Comparison of ENCODE assay signal across 24 cellular contexts in the genomic region with DNA sequence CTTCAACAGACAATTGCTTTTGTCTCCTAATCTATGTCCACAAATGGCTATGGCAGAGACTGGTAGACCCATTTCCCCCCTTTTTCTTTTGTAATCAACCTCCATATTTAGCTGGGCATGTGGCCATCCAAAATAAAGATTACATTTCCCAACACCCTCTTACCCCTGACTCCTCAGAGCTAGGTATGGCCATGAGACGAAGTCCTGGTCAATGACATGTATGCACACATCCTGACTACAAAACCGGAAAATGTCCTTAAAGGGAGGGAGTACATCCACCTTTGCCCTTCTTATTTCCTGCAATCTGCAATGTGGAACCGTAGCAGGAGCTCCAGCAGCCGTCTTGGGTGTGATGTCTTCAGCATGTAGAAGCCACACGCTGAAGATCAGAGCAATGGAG.
"Had no signal": no experiment of that assay in that cellular context is flagged by ENCODE, and none has a peak within 500 bp of the region (broad histone marks: within the 10 kb centered on the region; RNA-seq: fewer than 3 reads in every experiment).

No MANE protein-coding gene starts in this region.

- H3K79me2 ChIP-seq: parathyroid adenoma had no signal

- DNase-seq: naive thymus-derived CD8-positive, alpha-beta T cell; nephron progenitor cell; occipital lobe; ovary; posterior cingulate gyrus; psoas muscle; right cardiac atrium; right lobe of liver; sigmoid colon; small intestine; stimulated activated CD4-positive, alpha-beta T cell treated with anti-CD3 and anti-CD28 coated beads, Interleukin-15, amount 100 ng/mL, for 24 hours; stimulated activated CD4-positive, alpha-beta T cell treated with anti-CD3 and anti-CD28 coated beads, Interleukin-2, amount 100 ng/mL, for 24 hours; stimulated activated CD4-positive, alpha-beta T cell treated with anti-CD3 and anti-CD28 coated beads, Interleukin-2, amount 100 ng/mL, for 48 hours; stimulated activated CD4-positive, alpha-beta T cell treated with anti-CD3 and anti-CD28 coated beads, Interleukin-4, amount 100 ng/mL, for 24 hours; stimulated activated naive B cell treated with anti-CD40 and anti-IgM and Interleukin-4, amounts not matched to agents 10 μg/mL and 1 μg/mL and 100 μg/mL, for 72 hours; stimulated activated naive CD4-positive, alpha-beta T cell treated with Interleukin-2 at 50 U/mL for 16 hours; stomach; thyroid gland; trophoblast cell; upper lobe of left lung; uterus had no signal

- H3K27ac ChIP-seq: ovary, parathyroid adenoma, psoas muscle, right lobe of liver, sigmoid colon, stomach, thoracic aorta, thyroid gland, tibial nerve, upper lobe of left lung, uterus had no signal

- H3K9ac ChIP-seq: parathyroid adenoma had no signal

- H3K4me1 ChIP-seq: parathyroid adenoma, psoas muscle, right lobe of liver, sigmoid colon, stomach, thyroid gland, tibial nerve, upper lobe of left lung, uterus had no signal

- H3K36me3 ChIP-seq: ovary, right lobe of liver, sigmoid colon, stomach, thoracic aorta, thyroid gland, tibial nerve, upper lobe of left lung, uterus had no signal

- H3K27me3 ChIP-seq: ovary, right lobe of liver, sigmoid colon, stomach, thyroid gland, tibial nerve, upper lobe of left lung, uterus had no signal

- FAIRE-seq: small intestine had no signal

- H3K4me3 ChIP-seq: ovary, psoas muscle, right lobe of liver, sigmoid colon, stomach, thoracic aorta, thyroid gland, tibial nerve, upper lobe of left lung, uterus had no signal
